ENCODE assay signal across 13 cellular contexts in the genomic region with DNA sequence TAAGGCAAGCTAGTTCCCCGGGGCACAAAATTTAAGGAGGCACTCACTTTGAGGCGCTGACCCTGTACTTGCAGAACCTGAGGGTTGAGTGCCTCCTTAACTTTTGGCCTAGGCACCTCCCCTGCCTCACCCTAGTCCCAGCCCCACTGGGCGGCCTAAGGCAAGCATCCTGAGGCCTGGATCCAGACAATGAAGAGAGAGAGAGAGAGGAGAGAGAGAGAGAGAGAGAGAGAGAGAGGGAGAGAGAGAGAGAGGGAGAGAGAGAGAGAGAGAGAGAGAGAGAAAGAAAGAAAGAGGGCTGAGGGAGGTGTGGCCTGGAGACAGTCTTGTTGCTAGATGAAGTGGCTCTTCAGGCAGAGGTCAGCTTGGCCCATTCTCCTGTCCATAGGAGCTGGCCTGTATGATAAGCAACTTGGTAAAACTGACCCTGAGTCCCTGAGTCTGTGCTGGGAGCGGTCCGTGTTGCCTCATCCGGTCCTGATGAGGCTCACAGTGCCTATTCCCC. TPM values are rescaled to one million over a fixed set of nuclear protein-coding genes. Genes with fewer than 3 reads are reported as not detected.
A peak's percentile ranks its signal among the peaks of the same experiment; 100 is the strongest.
DNase-seq lines count a peak whose midpoint lies in the region; ATAC-seq, FAIRE-seq and TF ChIP-seq lines count a peak whose summit lies in the region.
"Had no signal": no experiment of that assay in that cellular context is flagged by ENCODE, and none has a peak within 500 bp of the region (broad histone marks: within the 10 kb centered on the region; RNA-seq: fewer than 3 reads in every experiment).

No MANE protein-coding gene starts in this region.

- no peaks in the 10 kb centered on the region for H3K36me3 ChIP-seq in HEK293 (ENCODE audit: control insufficient read depth in 2 of 2, insufficient read depth in 1 of 2, low read length in 2 of 2)

- CTCF ChIA-PET in HEK293 (lab: Yijun Ruan, JAX), result interaction anchor here (1.2 to 3.1 kb wide), 4 partner anchors 54 to 109 kb away, joined by 4 to 9 read pairs (median 4); no protein-coding TSS in a partner anchor

- no peak for TF ChIP-seq CTCF in HEK293 (tag by site-specific recombination; IDR thresholded peaks at IDR 0.05)
- no peak for TF ChIP-seq CTCF in D721Med (IDR thresholded peaks at IDR 0.05; ENCODE audit: insufficient read depth, missing control alignments)

- intact Hi-C loops in head of caudate nucleus (cut with DNase I), result no loop called here

- peak; percentile 13 for DNase-seq in SK-MEL-5 (ENCODE audit: low read depth, low spot score)
- peak; percentile 73 for DNase-seq in iPS-NIHi7 (ENCODE audit: extremely low spot score)
- DNase-seq in head of caudate nucleus, result no peak
- DNase-seq in mesenteric fat pad (ENCODE audit: low spot score), result no peak
- DNase-seq in D721Med (ENCODE audit: insufficient read length, low spot score), result no peak
- DNase-seq: DMS153, NCI-H2081, NCI-H510A treated with DMSO at 0.1 percent for 48 hours, SIG-M5 had no signal

- no peak overlapping the region for H3K27ac ChIP-seq in HEK293 (ENCODE audit: extremely low read depth, low read depth, low read length)
- H3K27ac ChIP-seq: C4-2B, HL-60 had no signal

- no peaks in the 10 kb centered on the region for H3K4me1 ChIP-seq in HEK293 (ENCODE audit: control insufficient read depth, insufficient read depth, low read length)

- no peak overlapping the region for H3K4me3 ChIP-seq in HEK293 (ENCODE audit: low read depth, low read length)

- ATAC-seq in HG03196 (IDR thresholded peaks at IDR 0.05; ENCODE audit: unreplicated experiment), result no peak

- in situ Hi-C loops in SK-MEL-5 (cut with HindIII; ENCODE audit: low pct_unique_long_range_greater_than_20kb, low sequenced_read_pairs), result no loop called here

- no peak for FAIRE-seq in D721Med (lab: Jason Lieb, UNC)

- POLR2A ChIA-PET in HEK293 (lab: Yijun Ruan, JAX), result no interaction called here

- H3K9me3 ChIP-seq in HEK293 (ENCODE audit: control insufficient read depth, insufficient read depth, low read depth, low read length), result no peaks in the 10 kb centered on the region

TF ChIP-seq in HEK293, 187 proteins besides CTCF, POLR2A, EP300 and RAD21:
- TF ChIP-seq ZNF792 (tag by site-specific recombination; IDR thresholded peaks at IDR 0.05) (no peak), ZNF37A (tag by site-specific recombination; IDR thresholded peaks at IDR 0.05) (no peak), EGR2 (tag by site-specific recombination; IDR thresholded peaks at IDR 0.05; ENCODE audit: low read depth) (no peak), ZNF837 (tag by site-specific recombination; IDR thresholded peaks at IDR 0.05) (no peak), ZNF366 (tag by site-specific recombination; conservative IDR thresholded peaks at IDR 0.05) (peak; percentile 68; the same call in 1 of the 2 replicates), ZNF560 (tag by site-specific recombination; IDR thresholded peaks at IDR 0.05; ENCODE audit: borderline replicate concordance) (no peak), ZNF629 (tag by site-specific recombination; IDR thresholded peaks at IDR 0.05) (no peak), ZNF571 (tag by site-specific recombination; IDR thresholded peaks at IDR 0.05) (no peak), ZNF785 (tag by site-specific recombination; IDR thresholded peaks at IDR 0.05) (no peak), ZNF830 (tag by site-specific recombination; IDR thresholded peaks at IDR 0.05; ENCODE audit: low read depth) (no peak), ZNF596 (tag by site-specific recombination; IDR thresholded peaks at IDR 0.05) (peak; percentile 98)
- TF ChIP-seq, protein P1, sequence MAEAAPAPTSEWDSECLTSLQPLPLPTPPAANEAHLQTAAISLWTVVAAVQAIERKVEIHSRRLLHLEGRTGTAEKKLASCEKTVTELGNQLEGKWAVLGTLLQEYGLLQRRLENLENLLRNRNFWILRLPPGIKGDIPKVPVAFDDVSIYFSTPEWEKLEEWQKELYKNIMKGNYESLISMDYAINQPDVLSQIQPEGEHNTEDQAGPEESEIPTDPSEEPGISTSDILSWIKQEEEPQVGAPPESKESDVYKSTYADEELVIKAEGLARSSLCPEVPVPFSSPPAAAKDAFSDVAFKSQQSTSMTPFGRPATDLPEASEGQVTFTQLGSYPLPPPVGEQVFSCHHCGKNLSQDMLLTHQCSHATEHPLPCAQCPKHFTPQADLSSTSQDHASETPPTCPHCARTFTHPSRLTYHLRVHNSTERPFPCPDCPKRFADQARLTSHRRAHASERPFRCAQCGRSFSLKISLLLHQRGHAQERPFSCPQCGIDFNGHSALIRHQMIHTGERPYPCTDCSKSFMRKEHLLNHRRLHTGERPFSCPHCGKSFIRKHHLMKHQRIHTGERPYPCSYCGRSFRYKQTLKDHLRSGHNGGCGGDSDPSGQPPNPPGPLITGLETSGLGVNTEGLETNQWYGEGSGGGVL (tag by site-specific recombination; IDR thresholded peaks at IDR 0.05), result peak; percentile 47
- TF ChIP-seq, protein P2, sequence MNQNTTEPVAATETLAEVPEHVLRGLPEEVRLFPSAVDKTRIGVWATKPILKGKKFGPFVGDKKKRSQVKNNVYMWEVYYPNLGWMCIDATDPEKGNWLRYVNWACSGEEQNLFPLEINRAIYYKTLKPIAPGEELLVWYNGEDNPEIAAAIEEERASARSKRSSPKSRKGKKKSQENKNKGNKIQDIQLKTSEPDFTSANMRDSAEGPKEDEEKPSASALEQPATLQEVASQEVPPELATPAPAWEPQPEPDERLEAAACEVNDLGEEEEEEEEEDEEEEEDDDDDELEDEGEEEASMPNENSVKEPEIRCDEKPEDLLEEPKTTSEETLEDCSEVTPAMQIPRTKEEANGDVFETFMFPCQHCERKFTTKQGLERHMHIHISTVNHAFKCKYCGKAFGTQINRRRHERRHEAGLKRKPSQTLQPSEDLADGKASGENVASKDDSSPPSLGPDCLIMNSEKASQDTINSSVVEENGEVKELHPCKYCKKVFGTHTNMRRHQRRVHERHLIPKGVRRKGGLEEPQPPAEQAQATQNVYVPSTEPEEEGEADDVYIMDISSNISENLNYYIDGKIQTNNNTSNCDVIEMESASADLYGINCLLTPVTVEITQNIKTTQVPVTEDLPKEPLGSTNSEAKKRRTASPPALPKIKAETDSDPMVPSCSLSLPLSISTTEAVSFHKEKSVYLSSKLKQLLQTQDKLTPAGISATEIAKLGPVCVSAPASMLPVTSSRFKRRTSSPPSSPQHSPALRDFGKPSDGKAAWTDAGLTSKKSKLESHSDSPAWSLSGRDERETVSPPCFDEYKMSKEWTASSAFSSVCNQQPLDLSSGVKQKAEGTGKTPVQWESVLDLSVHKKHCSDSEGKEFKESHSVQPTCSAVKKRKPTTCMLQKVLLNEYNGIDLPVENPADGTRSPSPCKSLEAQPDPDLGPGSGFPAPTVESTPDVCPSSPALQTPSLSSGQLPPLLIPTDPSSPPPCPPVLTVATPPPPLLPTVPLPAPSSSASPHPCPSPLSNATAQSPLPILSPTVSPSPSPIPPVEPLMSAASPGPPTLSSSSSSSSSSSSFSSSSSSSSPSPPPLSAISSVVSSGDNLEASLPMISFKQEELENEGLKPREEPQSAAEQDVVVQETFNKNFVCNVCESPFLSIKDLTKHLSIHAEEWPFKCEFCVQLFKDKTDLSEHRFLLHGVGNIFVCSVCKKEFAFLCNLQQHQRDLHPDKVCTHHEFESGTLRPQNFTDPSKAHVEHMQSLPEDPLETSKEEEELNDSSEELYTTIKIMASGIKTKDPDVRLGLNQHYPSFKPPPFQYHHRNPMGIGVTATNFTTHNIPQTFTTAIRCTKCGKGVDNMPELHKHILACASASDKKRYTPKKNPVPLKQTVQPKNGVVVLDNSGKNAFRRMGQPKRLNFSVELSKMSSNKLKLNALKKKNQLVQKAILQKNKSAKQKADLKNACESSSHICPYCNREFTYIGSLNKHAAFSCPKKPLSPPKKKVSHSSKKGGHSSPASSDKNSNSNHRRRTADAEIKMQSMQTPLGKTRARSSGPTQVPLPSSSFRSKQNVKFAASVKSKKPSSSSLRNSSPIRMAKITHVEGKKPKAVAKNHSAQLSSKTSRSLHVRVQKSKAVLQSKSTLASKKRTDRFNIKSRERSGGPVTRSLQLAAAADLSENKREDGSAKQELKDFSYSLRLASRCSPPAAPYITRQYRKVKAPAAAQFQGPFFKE (tag by site-specific recombination; IDR thresholded peaks at IDR 0.05; ENCODE audit: borderline replicate concordance), result no peak
- TF ChIP-seq, protein P3, sequence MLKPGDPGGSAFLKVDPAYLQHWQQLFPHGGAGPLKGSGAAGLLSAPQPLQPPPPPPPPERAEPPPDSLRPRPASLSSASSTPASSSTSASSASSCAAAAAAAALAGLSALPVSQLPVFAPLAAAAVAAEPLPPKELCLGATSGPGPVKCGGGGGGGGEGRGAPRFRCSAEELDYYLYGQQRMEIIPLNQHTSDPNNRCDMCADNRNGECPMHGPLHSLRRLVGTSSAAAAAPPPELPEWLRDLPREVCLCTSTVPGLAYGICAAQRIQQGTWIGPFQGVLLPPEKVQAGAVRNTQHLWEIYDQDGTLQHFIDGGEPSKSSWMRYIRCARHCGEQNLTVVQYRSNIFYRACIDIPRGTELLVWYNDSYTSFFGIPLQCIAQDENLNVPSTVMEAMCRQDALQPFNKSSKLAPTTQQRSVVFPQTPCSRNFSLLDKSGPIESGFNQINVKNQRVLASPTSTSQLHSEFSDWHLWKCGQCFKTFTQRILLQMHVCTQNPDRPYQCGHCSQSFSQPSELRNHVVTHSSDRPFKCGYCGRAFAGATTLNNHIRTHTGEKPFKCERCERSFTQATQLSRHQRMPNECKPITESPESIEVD (tag by site-specific recombination; IDR thresholded peaks at IDR 0.05), result no peak

RNA-seq across cellular contexts. Expression of a gene that starts 7.4 kb away (rescaled TPM):
- not detected in 2 replicates for total RNA-seq in SK-MEL-5 (2014; rRNA removed; shearing (Covaris generic))
- polyA plus RNA-seq in SK-MEL-5 (2015; cell fraction: cytosol; rRNA removed), result 0.02 TPM in 1 of 2 replicates, not detected in the other
- not detected in 2 replicates for polyA plus RNA-seq in SK-MEL-5 (2015; cell fraction: nucleus; rRNA removed)
- total RNA-seq in mesenteric fat pad, result 5.7 TPM

Comparison
In these comparisons a context has a peak if more than half of its experiments do, and no peak if none do; other contexts are left out.
1. DNase-seq: peak in SK-MEL-5 (single experiment) and iPS-NIHi7 (single experiment); none in head of caudate nucleus (0 of 42), mesenteric fat pad (single experiment) and D721Med (single experiment).